In genomic region chr2:70049261-70049660, GRCh38 we compare ENCODE assay signal across 20 cellular contexts. TPM values are rescaled to one million over a fixed set of nuclear protein-coding genes. Genes with fewer than 3 reads are reported as not detected.
DNase-seq lines count a peak whose midpoint lies in the region; ATAC-seq, FAIRE-seq and TF ChIP-seq lines count a peak whose summit lies in the region.
"Had no signal": no experiment of that assay in that cellular context is flagged by ENCODE, and none has a peak within 500 bp of the region (broad histone marks: within the 10 kb centered on the region; RNA-seq: fewer than 3 reads in every experiment).

No MANE protein-coding gene starts in this region.

- H3K9ac ChIP-seq in HepG2 (ENCODE audit: insufficient read depth, low read depth, low read length): no peak overlapping the region
- H3K9ac ChIP-seq in MM.1S (ENCODE audit: low read length): no peak overlapping the region

- no peak for TF ChIP-seq RAD21 in HepG2 (CRISPR knock-in tag; IDR thresholded peaks at IDR 0.05)

- H3K79me2 ChIP-seq in HepG2 (ENCODE audit: insufficient read depth, low read length) (no peaks in the 10 kb centered on the region), GM23338 (replicated peaks; ENCODE audit: insufficient read depth) (no peaks in the 10 kb centered on the region), MM.1S (ENCODE audit: low read length) (no peaks in the 10 kb centered on the region)

- FAIRE-seq in HepG2 (lab: Jason Lieb, UNC) (no peak), D721Med (lab: Jason Lieb, UNC) (no peak)
- FAIRE-seq: GM12878, GM19239, K562 had no signal

- ATAC-seq in activated CD4-positive, alpha-beta T cell treated with anti-CD3 and anti-CD28 coated beads for 36 hours: peak; percentile 36
- peak; percentile 57 for ATAC-seq in activated T-helper 17 cell treated with anti-CD3 and anti-CD28 coated beads, Interleukin-2, amount 50 U/mL, for 72 hours (replicated peaks)
- ATAC-seq in HepG2: no peak
- ATAC-seq in GM23338: no peak
- ATAC-seq: GM12878, K562, Panc1 had no signal

- H3K36me3 Mint-ChIP-seq in activated CD4-positive, alpha-beta T cell treated with anti-CD3 and anti-CD28 coated beads for 36 hours (ENCODE audit: low read depth): peaks cover 16% of the 10 kb centered on the region
- H3K36me3 Mint-ChIP-seq in CD14-positive monocyte (peaks cover 40 to 68% of the 10 kb centered on the region in 2 donors), GM23338 (ENCODE audit: low read depth) (peaks cover 17% of the 10 kb centered on the region)
- peaks cover 76% of the 10 kb centered on the region for H3K36me3 Mint-ChIP-seq in activated T-helper 17 cell treated with anti-CD3 and anti-CD28 coated beads, Interleukin-2, amount 50 U/mL, for 72 hours (ENCODE audit: low read depth)

- H3K4me2 ChIP-seq in HepG2 (ENCODE audit: low read depth, low read length) (no peak overlapping the region), GM23338 (no peak overlapping the region), MM.1S (ENCODE audit: low read depth, low read length) (no peak overlapping the region)

- no peaks in the 10 kb centered on the region for H3K9me3 ChIP-seq in HepG2 (ENCODE audit: low read length)
- H3K9me3 ChIP-seq in MM.1S (replicated peaks; ENCODE audit: insufficient read depth, low read length): no peaks in the 10 kb centered on the region

- in situ Hi-C loops in HepG2 (cut with HindIII; ENCODE audit: extremely low pct_ligation_motif_present, low pct_unique_long_range_greater_than_20kb): no loop called here

- no peak overlapping the region for H3K27ac Mint-ChIP-seq in activated CD4-positive, alpha-beta T cell treated with anti-CD3 and anti-CD28 coated beads for 36 hours
- H3K27ac Mint-ChIP-seq in CD14-positive monocyte (peak overlapping the region in 4 of 7 donors; percentile 27 to 71 (median 54)), GM23338 (no peak overlapping the region)
- no peak overlapping the region for H3K27ac Mint-ChIP-seq in activated T-helper 17 cell treated with anti-CD3 and anti-CD28 coated beads, Interleukin-2, amount 50 U/mL, for 72 hours
- H3K27ac Mint-ChIP-seq: B cell had no signal

- TF ChIP-seq CTCF in CD14-positive monocyte (IDR thresholded peaks at IDR 0.05): no peak
- TF ChIP-seq CTCF in HepG2 (CRISPR knock-in tag; IDR thresholded peaks at IDR 0.05): no peak
- TF ChIP-seq CTCF in GM23338 (conservative IDR thresholded peaks at IDR 0.05; ENCODE audit: low read depth in 2 of 2): no peak
- TF ChIP-seq CTCF in MM.1S (IDR thresholded peaks at IDR 0.05; ENCODE audit: low read length): no peak
- no peak for TF ChIP-seq CTCF in D721Med (IDR thresholded peaks at IDR 0.05; ENCODE audit: insufficient read depth, missing control alignments)

- peaks cover 15 to 62% of the 10 kb centered on the region in 2 experiments for H3K36me3 ChIP-seq in HepG2 (replicated peaks in 1 of 2; ENCODE audit: control insufficient read depth in 1 of 2, insufficient read depth in 2 of 2, low read length in 2 of 2)
- H3K36me3 ChIP-seq in GM23338 (ENCODE audit: insufficient read depth): no peaks in the 10 kb centered on the region; the same call in none of the 2 replicates
- no peaks in the 10 kb centered on the region for H3K36me3 ChIP-seq in MM.1S (replicated peaks; ENCODE audit: insufficient read depth, low read length)

- H3K27ac ChIP-seq in HepG2 (ENCODE audit: extremely low read length, insufficient read depth, low read length) (peak overlapping the region; percentile 6), GM23338 (ENCODE audit: low read depth) (no peak overlapping the region), MM.1S (ENCODE audit: low read length) (no peak overlapping the region)

- H3K4me1 ChIP-seq in HepG2 (ENCODE audit: insufficient read depth, low read length) (peaks cover 17% of the 10 kb centered on the region), GM23338 (ENCODE audit: insufficient read depth) (no peaks in the 10 kb centered on the region), MM.1S (ENCODE audit: low read length) (no peaks in the 10 kb centered on the region)

- TF ChIP-seq EP300 in HepG2 (IDR thresholded peaks at IDR 0.05; ENCODE audit: low read depth in 2 of 2, low read length in 2 of 2) (no peak), HepG2 (CRISPR knock-in tag; IDR thresholded peaks at IDR 0.05; ENCODE audit: borderline replicate concordance) (no peak)

- no peak overlapping the region for H3K4me3 ChIP-seq in HepG2 (replicated peaks in 1 of 3; ENCODE audit: insufficient read depth in 1 of 3, low read depth in 2 of 3, low read length in 3 of 3)
- H3K4me3 ChIP-seq in GM23338: no peak overlapping the region
- no peak overlapping the region for H3K4me3 ChIP-seq in MM.1S (ENCODE audit: low read length)
- H3K4me3 ChIP-seq: GM12878, K562 had no signal

- TF ChIP-seq POLR2A in HepG2 (IDR thresholded peaks at IDR 0.05; ENCODE audit: insufficient read depth in 1 of 2, low read depth in 2 of 2, low read length in 2 of 2): no peak

- 0 out of 2 replicates have a peak, but pooled peaks cover 7% of the 10 kb centered on the region for H3F3A ChIP-seq in GM23338 (replicated peaks; ENCODE audit: low read depth)
- no peaks in the 10 kb centered on the region for H3F3A ChIP-seq in MM.1S (ENCODE audit: insufficient read depth, low read length)

- POLR2A ChIA-PET in activated CD4-positive, alpha-beta T cell treated with anti-CD3 and anti-CD28 coated beads for 36 hours (lab: Charles Lee): interaction anchor here (0.6 kb wide), 1 partner anchor 42 kb away, joined by 3 read pairs; no protein-coding TSS in a partner anchor
- POLR2A ChIA-PET in HepG2 (lab: Yijun Ruan, JAX): interaction anchor here (0.8 to 2.3 kb wide), 3 partner anchors 8 to 135 kb away, joined by 4 to 6 read pairs (median 4); no protein-coding TSS in a partner anchor

- no peaks in the 10 kb centered on the region for H3K9me3 Mint-ChIP-seq in activated CD4-positive, alpha-beta T cell treated with anti-CD3 and anti-CD28 coated beads for 36 hours (ENCODE audit: low read depth)
- H3K9me3 Mint-ChIP-seq in CD14-positive monocyte (no peaks in the 10 kb centered on the region), GM23338 (no peaks in the 10 kb centered on the region)
- H3K9me3 Mint-ChIP-seq in activated T-helper 17 cell treated with anti-CD3 and anti-CD28 coated beads, Interleukin-2, amount 50 U/mL, for 72 hours: no peaks in the 10 kb centered on the region
- H3K9me3 Mint-ChIP-seq: CD4-positive, alpha-beta T cell had no signal

- CTCF ChIA-PET in activated CD4-positive, alpha-beta T cell treated with anti-CD3 and anti-CD28 coated beads for 36 hours (lab: Charles Lee): interaction anchor here (0.6 to 2.0 kb wide), 2 partner anchors 12 to 141 kb away, joined by 3 to 6 read pairs; no protein-coding TSS in a partner anchor
- CTCF ChIA-PET in HepG2 (lab: Yijun Ruan, JAX; ENCODE audit: low intra/inter-chr PET ratio, low total read pairs): no interaction called here

- H3K4me3 Mint-ChIP-seq in activated CD4-positive, alpha-beta T cell treated with anti-CD3 and anti-CD28 coated beads for 36 hours: no peak overlapping the region
- H3K4me3 Mint-ChIP-seq in CD14-positive monocyte (no peak overlapping the region), GM23338 (no peak overlapping the region)
- no peak overlapping the region for H3K4me3 Mint-ChIP-seq in activated T-helper 17 cell treated with anti-CD3 and anti-CD28 coated beads, Interleukin-2, amount 50 U/mL, for 72 hours
- H3K4me3 Mint-ChIP-seq: B cell; CD4-positive, alpha-beta T cell had no signal

- intact Hi-C loops in activated CD4-positive, alpha-beta T cell treated with anti-CD3 and anti-CD28 coated beads for 36 hours (cut with DNase I, micrococcal nuclease): no loop called here
- intact Hi-C loops in CD14-positive monocyte (cut with micrococcal nuclease) (no loop called here), HepG2 (cut with micrococcal nuclease; ENCODE audit: unreplicated experiment) (no loop called here)

- H4K20me1 ChIP-seq in HepG2 (ENCODE audit: insufficient read depth, low read length) (no peaks in the 10 kb centered on the region), GM23338 (replicated peaks; ENCODE audit: insufficient read depth) (no peaks in the 10 kb centered on the region), MM.1S (ENCODE audit: insufficient read depth, low read length) (no peaks in the 10 kb centered on the region)

- WGBS in HepG2 (ENCODE audit: low lambda C conversion rate): 94% methylated on average over 1 of the region's 1 CpG

- H3K27me3 ChIP-seq in HepG2 (ENCODE audit: control insufficient read depth in 1 of 2, insufficient read depth in 2 of 2, low read length in 2 of 2) (no peaks in the 10 kb centered on the region), GM23338 (ENCODE audit: insufficient read depth) (no peaks in the 10 kb centered on the region), MM.1S (replicated peaks; ENCODE audit: insufficient read depth, low read length) (no peaks in the 10 kb centered on the region)

- no TSS peak for BruUV-seq in HepG2 (replicated peaks; lab: Mats Ljungman, UMichigan)

- H3K9me2 ChIP-seq in GM23338 (ENCODE audit: insufficient read depth) (no peaks in the 10 kb centered on the region), MM.1S (replicated peaks; ENCODE audit: insufficient read depth, low read length) (no peaks in the 10 kb centered on the region)

- H2AFZ ChIP-seq in HepG2 (ENCODE audit: low read length) (no peak overlapping the region), GM23338 (no peak overlapping the region), MM.1S (ENCODE audit: low read length) (no peak overlapping the region)

- peaks cover 5% of the 10 kb centered on the region for H3K4me1 Mint-ChIP-seq in activated CD4-positive, alpha-beta T cell treated with anti-CD3 and anti-CD28 coated beads for 36 hours
- H3K4me1 Mint-ChIP-seq in CD14-positive monocyte (peaks cover 44% of the 10 kb centered on the region), GM23338 (no peaks in the 10 kb centered on the region; the same call in 2 of the 3 replicates)
- H3K4me1 Mint-ChIP-seq in activated T-helper 17 cell treated with anti-CD3 and anti-CD28 coated beads, Interleukin-2, amount 50 U/mL, for 72 hours: peaks cover 5% of the 10 kb centered on the region
- H3K4me1 Mint-ChIP-seq: B cell had no signal

- no peak for DNase-seq in activated CD4-positive, alpha-beta T cell treated with anti-CD3 and anti-CD28 coated beads for 36 hours
- no peak for DNase-seq in activated CD4-positive, alpha-beta T cell treated with anti-CD3 and anti-CD28 coated beads, Interleukin-2, amount 50 U/mL, for 1 hour
- no peak for DNase-seq in CD14-positive monocyte (ENCODE audit: low spot score)
- no peak for DNase-seq in HepG2 (ENCODE audit: low spot score)
- DNase-seq in GM23338 (ENCODE audit: low spot score): no peak
- DNase-seq in MM.1S: no peak
- no peak for DNase-seq in D721Med (ENCODE audit: insufficient read length, low spot score)
- DNase-seq: Calu3; CD4-positive, alpha-beta T cell; DMS53; EL; GOT3; NCI-H1105 treated with DMSO at 0.1 percent for 48 hours; NCI-H1694 treated with DMSO at 0.1 percent for 48 hours had no signal

- no peaks in the 10 kb centered on the region for H3K27me3 Mint-ChIP-seq in activated CD4-positive, alpha-beta T cell treated with anti-CD3 and anti-CD28 coated beads for 36 hours
- no peaks in the 10 kb centered on the region for H3K27me3 Mint-ChIP-seq in CD14-positive monocyte (ENCODE audit: low read depth in 3 of 3)
- no peaks in the 10 kb centered on the region for H3K27me3 Mint-ChIP-seq in activated T-helper 17 cell treated with anti-CD3 and anti-CD28 coated beads, Interleukin-2, amount 50 U/mL, for 72 hours
- peaks cover 4% of the 10 kb centered on the region for H3K27me3 Mint-ChIP-seq in GM23338 (ENCODE audit: insufficient read depth, low read depth, poor library complexity)
- H3K27me3 Mint-ChIP-seq: B cell; CD4-positive, alpha-beta T cell had no signal

RNA-seq across cellular contexts. Expression of gene PCBP1, which starts 38.0 kb away (rescaled TPM):
- total RNA-seq in activated CD4-positive, alpha-beta T cell treated with anti-CD3 and anti-CD28 coated beads for 36 hours: 100 to 1,000 TPM; 417 to 450 TPM
- polyA plus RNA-seq in CD14-positive monocyte (100 to 1,000 TPM; 178 to 194 TPM), HepG2 (2011; rRNA removed) (137 and 144 TPM in 2 replicates), GM23338 (2016; fragmentation: Nextera tagmentation; extraction: Ambion mirVana) (393 and 400 TPM in 2 replicates)
- total RNA-seq in activated T-helper 17 cell treated with anti-CD3 and anti-CD28 coated beads, Interleukin-2, amount 50 U/mL, for 72 hours: 100 to 1,000 TPM; 385 to 468 TPM
- total RNA-seq in HepG2 (2016; rRNA removed; fragmentation: Illumina TruSeq; extraction: Trizol): 32.0 and 104 TPM in 2 replicates
- 39.6 and 40.9 TPM in 2 replicates for total RNA-seq in HepG2 (2016; cell fraction: cytosol; rRNA removed; fragmentation: Illumina TruSeq; extraction: Trizol; ENCODE audit: low read depth)
- 30.2 and 107 TPM in 2 replicates for total RNA-seq in HepG2 (2016; cell fraction: insoluble cytoplasmic fraction; rRNA removed; fragmentation: Illumina TruSeq; extraction: Trizol)
- 84.5 and 86.5 TPM in 2 replicates for total RNA-seq in HepG2 (2016; cell fraction: membrane; rRNA removed; fragmentation: Illumina TruSeq; extraction: Trizol)
- 54.5 and 55.6 TPM in 2 replicates for total RNA-seq in HepG2 (2016; cell fraction: nucleus; rRNA removed; fragmentation: Illumina TruSeq; extraction: Trizol)
- polyA plus RNA-seq in HepG2 (2011; cell fraction: cytosol; rRNA removed): 140 and 145 TPM in 2 replicates
- 80.5 and 83.2 TPM in 2 replicates for polyA plus RNA-seq in HepG2 (2011; cell fraction: nucleus; rRNA removed)
- polyA plus RNA-seq in HepG2 (2012): 391 and 423 TPM in 2 replicates
- 248 and 249 TPM in 2 replicates for polyA plus RNA-seq in HepG2 (2016; cell fraction: cytosol; fragmentation: Illumina TruSeq; extraction: Trizol; ENCODE audit: low read depth)
- polyA plus RNA-seq in HepG2 (2016; cell fraction: insoluble cytoplasmic fraction; fragmentation: Illumina TruSeq; extraction: Trizol; ENCODE audit: low read depth): 461 and 517 TPM in 2 replicates
- 274 and 290 TPM in 2 replicates for polyA plus RNA-seq in HepG2 (2016; cell fraction: membrane; fragmentation: Illumina TruSeq; extraction: Trizol; ENCODE audit: low read depth)
- 271 and 294 TPM in 2 replicates for polyA plus RNA-seq in HepG2 (2016; cell fraction: nucleus; fragmentation: Illumina TruSeq; extraction: Trizol; ENCODE audit: insufficient read depth, low read depth)
- polyA minus RNA-seq in HepG2 (2011; rRNA and poly(A)+ RNA removed; ENCODE audit: low replicate concordance): 74.9 and 159 TPM in 2 replicates
- 114 and 126 TPM in 2 replicates for polyA minus RNA-seq in HepG2 (2011; cell fraction: cytosol; rRNA and poly(A)+ RNA removed)
- polyA minus RNA-seq in HepG2 (2011; cell fraction: nucleus; rRNA and poly(A)+ RNA removed): 41.5 and 41.8 TPM in 2 replicates
- 212 and 254 TPM in 2 replicates for total RNA-seq in GM23338 (2014; rRNA removed; shearing (Covaris generic))

Comparison
In these comparisons a context has a peak if more than half of its experiments do, and no peak if none do; other contexts are left out.
1. ATAC-seq: peak in activated CD4-positive, alpha-beta T cell treated with anti-CD3 and anti-CD28 coated beads for 36 hours (single experiment) and activated T-helper 17 cell treated with anti-CD3 and anti-CD28 coated beads, Interleukin-2, amount 50 U/mL, for 72 hours (single experiment); none in HepG2 (single experiment) and GM23338 (single experiment).
2. H3K27ac Mint-ChIP-seq: peak in CD14-positive monocyte (4 of 7); none in activated CD4-positive, alpha-beta T cell treated with anti-CD3 and anti-CD28 coated beads for 36 hours (single experiment), activated T-helper 17 cell treated with anti-CD3 and anti-CD28 coated beads, Interleukin-2, amount 50 U/mL, for 72 hours (single experiment) and GM23338 (single experiment).